ENCODE assay signal across 11 cellular contexts in the genomic region with DNA sequence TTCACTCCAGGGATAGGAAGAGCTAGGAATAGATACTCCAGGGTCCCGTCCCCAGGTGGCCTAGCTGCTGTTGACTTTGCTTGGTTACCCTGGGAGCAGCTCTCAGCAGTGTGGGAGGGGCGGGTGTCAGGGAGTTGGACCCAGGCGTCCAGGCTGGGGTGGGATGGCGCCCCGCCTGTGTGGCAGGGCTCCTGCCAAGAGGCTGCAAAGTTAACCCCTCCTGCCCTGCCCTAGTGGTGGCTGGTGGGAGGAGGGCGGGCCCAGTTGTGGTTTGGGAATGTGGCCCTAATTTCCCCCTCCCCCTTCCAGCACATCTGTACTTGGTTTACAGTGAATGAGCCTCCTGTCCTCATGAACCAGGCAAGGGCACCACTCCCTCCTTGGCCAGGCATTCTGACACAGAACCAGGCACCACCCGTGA. TPM values are rescaled to one million over a fixed set of nuclear protein-coding genes. Genes with fewer than 3 reads are reported as not detected.
DNase-seq lines count a peak whose midpoint lies in the region; ATAC-seq and TF ChIP-seq lines count a peak whose summit lies in the region.
"Had no signal": no experiment of that assay in that cellular context is flagged by ENCODE, and none has a peak within 500 bp of the region (broad histone marks: within the 10 kb centered on the region; RNA-seq: fewer than 3 reads in every experiment).

No MANE protein-coding gene starts in this region.

- H2AFZ ChIP-seq in PC-9: no peak overlapping the region

- CTCF ChIA-PET in PC-9 (lab: Charles Lee): interaction anchor here (0.6 kb wide), 1 partner anchor 207 kb away, joined by 20 read pairs; no protein-coding TSS in a partner anchor

- TF ChIP-seq CTCF in PC-9 (conservative IDR thresholded peaks at IDR 0.05) (no peak), fibroblast of mammary gland (conservative IDR thresholded peaks at IDR 0.05; ENCODE audit: control insufficient read depth, insufficient read depth, low read depth, low read length) (peak; percentile 0), osteocyte (IDR thresholded peaks at IDR 0.05) (no peak), GM10266 (IDR thresholded peaks at IDR 0.05; ENCODE audit: control insufficient read depth, insufficient read depth, low read depth, missing control alignments) (no peak)

- H3F3A ChIP-seq in PC-9 (ENCODE audit: insufficient read depth, low read depth): peaks cover 33% of the 10 kb centered on the region

- DNase-seq in CD4-positive, CD25-positive, alpha-beta regulatory T cell: no peak
- DNase-seq in PC-9: no peak
- peak; percentile 55 for DNase-seq in fibroblast of mammary gland (ENCODE audit: low read depth)
- no peak for DNase-seq in osteocyte (ENCODE audit: extremely low spot score, unreplicated experiment)
- no peak for DNase-seq in GM10266 (ENCODE audit: extremely low spot score)
- no peak for DNase-seq in dermis blood vessel endothelial cell
- DNase-seq: activated CD4-positive, alpha-beta T cell treated with anti-CD3 and anti-CD28 coated beads, Interleukin-2, amount 10 ng/mL, durations not matched to agents 7 days and 5 days; spleen had no signal

- H3K4me3 ChIP-seq in CD4-positive, CD25-positive, alpha-beta regulatory T cell (ENCODE audit: low read depth, low read length): no peak overlapping the region
- H3K4me3 ChIP-seq in PC-9: no peak overlapping the region
- H3K4me3 ChIP-seq in fibroblast of mammary gland (ENCODE audit: control insufficient read depth, low read depth, low read length): no peak overlapping the region

- ATAC-seq in CD4-positive, CD25-positive, alpha-beta regulatory T cell (ENCODE audit: low read depth in 2 of 2): no peak
- ATAC-seq in GM21390 (IDR thresholded peaks at IDR 0.05; ENCODE audit: unreplicated experiment): no peak
- no peak for ATAC-seq in esophagus mucosa

- H3K9me3 Mint-ChIP-seq in CD4-positive, CD25-positive, alpha-beta regulatory T cell: no peaks in the 10 kb centered on the region
- H3K9me3 Mint-ChIP-seq in osteocyte (ENCODE audit: unreplicated experiment): no peaks in the 10 kb centered on the region
- H3K9me3 Mint-ChIP-seq: activated CD4-positive, alpha-beta T cell treated with anti-CD3 and anti-CD28 coated beads, Interleukin-2, amount 10 ng/mL, durations not matched to agents 7 days and 5 days had no signal

- peak overlapping the region; percentile 67 to 91 (median 69) for H3K27ac Mint-ChIP-seq in CD4-positive, CD25-positive, alpha-beta regulatory T cell
- peak overlapping the region; percentile 14 for H3K27ac Mint-ChIP-seq in osteocyte (ENCODE audit: unreplicated experiment)

- no peaks in the 10 kb centered on the region for H4K20me1 ChIP-seq in PC-9 (ENCODE audit: insufficient read depth)

- POLR2A ChIA-PET in PC-9 (lab: Charles Lee; ENCODE audit: unreplicated experiment): interaction anchor here (0.6 kb wide), 1 partner anchor 655 kb away, joined by 3 read pairs; no protein-coding TSS in a partner anchor

- H3K36me3 Mint-ChIP-seq in CD4-positive, CD25-positive, alpha-beta regulatory T cell: no peaks in the 10 kb centered on the region
- H3K36me3 Mint-ChIP-seq in osteocyte (ENCODE audit: unreplicated experiment): no peaks in the 10 kb centered on the region

- H3K27ac ChIP-seq in CD4-positive, CD25-positive, alpha-beta regulatory T cell (ENCODE audit: insufficient read depth, low read length, poor library complexity, severe bottlenecking): no peak overlapping the region
- H3K27ac ChIP-seq in PC-9: peak overlapping the region; percentile 71; the same call in 1 of the 2 replicates

- H3K79me2 ChIP-seq in PC-9 (ENCODE audit: low read depth): peaks cover 28% of the 10 kb centered on the region

- H3K9me3 ChIP-seq in CD4-positive, CD25-positive, alpha-beta regulatory T cell (ENCODE audit: control insufficient read depth in 2 of 2, low read length in 2 of 2): no peaks in the 10 kb centered on the region
- H3K9me3 ChIP-seq in PC-9 (ENCODE audit: insufficient read depth, low read depth): no peaks in the 10 kb centered on the region
- H3K9me3 ChIP-seq: spleen had no signal

- peak overlapping the region; percentile 78 for H3K4me2 ChIP-seq in PC-9

- no peaks in the 10 kb centered on the region for H3K9me2 ChIP-seq in PC-9 (ENCODE audit: insufficient read depth)

- intact Hi-C loops in PC-9 (cut with micrococcal nuclease; ENCODE audit: unreplicated experiment): no loop called here

- peaks cover 70% of the 10 kb centered on the region for H3K4me1 ChIP-seq in CD4-positive, CD25-positive, alpha-beta regulatory T cell (ENCODE audit: control insufficient read depth, insufficient read depth, low read length, poor library complexity, severe bottlenecking)
- H3K4me1 ChIP-seq in PC-9 (replicated peaks; ENCODE audit: insufficient read depth): peaks cover 59% of the 10 kb centered on the region

- no peaks in the 10 kb centered on the region for H3K27me3 ChIP-seq in CD4-positive, CD25-positive, alpha-beta regulatory T cell (ENCODE audit: control insufficient read depth, insufficient read depth, low read length)
- H3K27me3 ChIP-seq in PC-9 (ENCODE audit: insufficient read depth, low read depth): no peaks in the 10 kb centered on the region

- no peaks in the 10 kb centered on the region for H3K36me3 ChIP-seq in CD4-positive, CD25-positive, alpha-beta regulatory T cell (ENCODE audit: control insufficient read depth, insufficient read depth, low read length)
- H3K36me3 ChIP-seq in PC-9 (ENCODE audit: low read depth): peaks cover 10% of the 10 kb centered on the region; the same call in 1 of the 2 replicates
- H3K36me3 ChIP-seq: spleen had no signal

- peak overlapping the region; percentile 66 to 91 (median 78) for H3K4me3 Mint-ChIP-seq in CD4-positive, CD25-positive, alpha-beta regulatory T cell
- no peak overlapping the region for H3K4me3 Mint-ChIP-seq in osteocyte (ENCODE audit: unreplicated experiment)

- BruUV-seq in PC-9 (replicated peaks; lab: Mats Ljungman, UMichigan): no TSS peak

- H3K4me1 Mint-ChIP-seq in CD4-positive, CD25-positive, alpha-beta regulatory T cell: peaks cover 5 to 70% (median 47%) of the 10 kb centered on the region in 4 donors
- H3K4me1 Mint-ChIP-seq in osteocyte (ENCODE audit: unreplicated experiment): peaks cover 51% of the 10 kb centered on the region

- H3K27me3 Mint-ChIP-seq in CD4-positive, CD25-positive, alpha-beta regulatory T cell: no peaks in the 10 kb centered on the region
- peaks cover 9% of the 10 kb centered on the region for H3K27me3 Mint-ChIP-seq in osteocyte (ENCODE audit: unreplicated experiment)
- H3K27me3 Mint-ChIP-seq: activated CD4-positive, alpha-beta T cell treated with anti-CD3 and anti-CD28 coated beads, Interleukin-2, amount 10 ng/mL, durations not matched to agents 7 days and 5 days had no signal

RNA-seq across cellular contexts. Expression of gene RARG, which starts 1.7 kb away (rescaled TPM):
- total RNA-seq in CD4-positive, CD25-positive, alpha-beta regulatory T cell: 16.8 TPM
- polyA plus RNA-seq in CD4-positive, CD25-positive, alpha-beta regulatory T cell: 1 to 10 TPM; 1.5 to 5.1 (median 2.4) TPM
- total RNA-seq in PC-9 (2021): 118 and 124 TPM in 2 replicates
- 31.6 and 34.9 TPM in 2 replicates for total RNA-seq in osteocyte
- 11.7 and 17.7 TPM in 2 replicates for total RNA-seq in dermis blood vessel endothelial cell
- 168 TPM for total RNA-seq in esophagus mucosa

RNA-seq across cellular contexts. Expression of gene ITGB7, which starts 26.6 kb away (rescaled TPM):
- 297 TPM for total RNA-seq in CD4-positive, CD25-positive, alpha-beta regulatory T cell
- 100 to 1,000 TPM; 279 to 382 (median 330) TPM for polyA plus RNA-seq in CD4-positive, CD25-positive, alpha-beta regulatory T cell
- total RNA-seq in PC-9 (2021): 2.4 and 3.3 TPM in 2 replicates
- total RNA-seq in osteocyte: 0.83 TPM in 1 of 2 replicates, not detected in the other
- 0.19 and 0.34 TPM in 2 replicates for total RNA-seq in dermis blood vessel endothelial cell
- total RNA-seq in esophagus mucosa: 7.0 TPM
- total RNA-seq: cerebellum had no signal

RNA-seq across cellular contexts. Expression of gene ESPL1, which starts 34.4 kb away (rescaled TPM):
- 2.7 TPM for total RNA-seq in CD4-positive, CD25-positive, alpha-beta regulatory T cell
- under 1 TPM in 3 of 4 donors, not detected in 1; 0.05 to 0.24 (median 0.11) TPM for polyA plus RNA-seq in CD4-positive, CD25-positive, alpha-beta regulatory T cell
- total RNA-seq in PC-9 (2021) (37.4 and 42.0 TPM in 2 replicates), osteocyte (7.6 and 8.6 TPM in 2 replicates), dermis blood vessel endothelial cell (4.8 and 16.5 TPM in 2 replicates), esophagus mucosa (33.8 TPM)

RNA-seq across cellular contexts. Expression of gene CSAD, which starts 53.0 kb away (rescaled TPM):
- total RNA-seq in CD4-positive, CD25-positive, alpha-beta regulatory T cell: 68.0 TPM
- polyA plus RNA-seq in CD4-positive, CD25-positive, alpha-beta regulatory T cell: 1 to 10 TPM; 1.2 to 2.3 (median 1.6) TPM
- 33.1 and 49.0 TPM in 2 replicates for total RNA-seq in PC-9 (2021)
- 45.0 and 47.0 TPM in 2 replicates for total RNA-seq in osteocyte
- total RNA-seq in dermis blood vessel endothelial cell: 2.9 and 6.5 TPM in 2 replicates
- total RNA-seq in esophagus mucosa: 17.1 TPM

RNA-seq across cellular contexts. Expression of gene ZNF740, which starts 53.2 kb away (rescaled TPM):
- total RNA-seq in CD4-positive, CD25-positive, alpha-beta regulatory T cell: 32.6 TPM
- polyA plus RNA-seq in CD4-positive, CD25-positive, alpha-beta regulatory T cell: 1 to 10 TPM; 2.3 to 3.1 (median 2.7) TPM
- total RNA-seq in PC-9 (2021): 48.3 and 65.8 TPM in 2 replicates
- total RNA-seq in osteocyte: 39.6 and 55.4 TPM in 2 replicates
- 13.0 and 14.5 TPM in 2 replicates for total RNA-seq in dermis blood vessel endothelial cell
- 19.6 TPM for total RNA-seq in esophagus mucosa

Comparison
In these comparisons a context has a peak if more than half of its experiments do, and no peak if none do; other contexts are left out.
1. RNA of gene ITGB7, which starts 26.6 kb away (total RNA-seq): 297 TPM in CD4-positive, CD25-positive, alpha-beta regulatory T cell (single experiment); 7.0 TPM in esophagus mucosa (single experiment), 2.4 to 3.3 TPM in PC-9, 0.83 TPM in osteocyte and 0.19 to 0.34 TPM in dermis blood vessel endothelial cell; every median in the first group is over 10 times any median in the second.